In genomic region chr10:10197423-10197822, GRCh38 we compare ENCODE assay signal across 25 cellular contexts.
DNase-seq lines count a peak whose midpoint lies in the region; ATAC-seq, FAIRE-seq and TF ChIP-seq lines count a peak whose summit lies in the region.
"Had no signal": no experiment of that assay in that cellular context is flagged by ENCODE, and none has a peak within 500 bp of the region (broad histone marks: within the 10 kb centered on the region; RNA-seq: fewer than 3 reads in every experiment).

No MANE protein-coding gene starts in this region.

- no peaks in the 10 kb centered on the region for H3K9me1 ChIP-seq in K562 (ENCODE audit: control insufficient read depth, insufficient read depth, low read length)

- no peaks in the 10 kb centered on the region for H3K27me3 Mint-ChIP-seq in progenitor cell of endocrine pancreas
- H3K27me3 Mint-ChIP-seq: CD8-positive, alpha-beta memory T cell had no signal

- no peaks in the 10 kb centered on the region for H4K20me1 ChIP-seq in HepG2 (ENCODE audit: insufficient read depth, low read length)
- no peaks in the 10 kb centered on the region for H4K20me1 ChIP-seq in K562 (replicated peaks; ENCODE audit: control insufficient read depth, insufficient read depth, low read length)
- H4K20me1 ChIP-seq: BLaER1 had no signal

- peaks cover 16% of the 10 kb centered on the region for H3K4me1 Mint-ChIP-seq in progenitor cell of endocrine pancreas (ENCODE audit: low read depth)
- H3K4me1 Mint-ChIP-seq: CD14-positive monocyte; CD4-positive, alpha-beta memory T cell; CD4-positive, CD25-positive, alpha-beta regulatory T cell; CD8-positive, alpha-beta memory T cell had no signal

- WGBS in HepG2 (ENCODE audit: low lambda C conversion rate) = 1% methylated on average over 4 of the region's 4 CpGs
- WGBS in right lobe of liver (ENCODE audit: insufficient coverage, low coverage, low lambda C conversion rate, missing lambda C conversion rate) = 61% methylated on average over 4 of the region's 4 CpGs
- 1% methylated on average over 4 of the region's 4 CpGs for WGBS in K562 (ENCODE audit: insufficient coverage, low coverage, missing lambda C conversion rate)

- no peak overlapping the region for H3K4me3 ChIP-seq in HepG2 (replicated peaks in 1 of 3; ENCODE audit: insufficient read depth in 1 of 3, low read depth in 2 of 3, low read length in 3 of 3)
- H3K4me3 ChIP-seq in right lobe of liver = no peak overlapping the region
- no peak overlapping the region for H3K4me3 ChIP-seq in K562
- H3K4me3 ChIP-seq: BLaER1, GM12878 had no signal

- POLR2A ChIA-PET in HepG2 (lab: Yijun Ruan, JAX) (no interaction called here), K562 (lab: Yijun Ruan, JAX) (no interaction called here)

- H3K27me3 ChIP-seq in HepG2 (ENCODE audit: control insufficient read depth in 1 of 2, insufficient read depth in 2 of 2, low read length in 2 of 2) (no peaks in the 10 kb centered on the region), right lobe of liver (no peaks in the 10 kb centered on the region), K562 (ENCODE audit: control insufficient read depth in 2 of 2, insufficient read depth in 2 of 2, low read length in 2 of 2) (no peaks in the 10 kb centered on the region)
- H3K27me3 ChIP-seq: BE2C, BLaER1 had no signal

- H3K4me1 ChIP-seq in HepG2 (ENCODE audit: insufficient read depth, low read length) = no peaks in the 10 kb centered on the region
- no peaks in the 10 kb centered on the region for H3K4me1 ChIP-seq in right lobe of liver
- H3K4me1 ChIP-seq in K562 (replicated peaks in 1 of 2; ENCODE audit: control insufficient read depth in 2 of 2, insufficient read depth in 2 of 2, low read length in 2 of 2) = no peaks in the 10 kb centered on the region
- H3K4me1 ChIP-seq: BE2C, BLaER1 had no signal

- no peak for TF ChIP-seq POLR2A in HepG2 (IDR thresholded peaks at IDR 0.05; ENCODE audit: insufficient read depth in 1 of 2, low read depth in 2 of 2, low read length in 2 of 2)
- TF ChIP-seq POLR2A in right lobe of liver (IDR thresholded peaks at IDR 0.05) = no peak
- TF ChIP-seq POLR2A in K562 (conservative IDR thresholded peaks at IDR 0.05) = no peak

- in situ Hi-C loops in HepG2 (cut with HindIII; ENCODE audit: extremely low pct_ligation_motif_present, low pct_unique_long_range_greater_than_20kb) = no loop called here
- in situ Hi-C loops in K562 (cut with MboI) = no loop called here

- H3K9me3 ChIP-seq in HepG2 (ENCODE audit: low read length) (peaks cover 84% of the 10 kb centered on the region), right lobe of liver (no peaks in the 10 kb centered on the region), K562 (replicated peaks; ENCODE audit: control insufficient read depth, insufficient read depth, low read depth, low read length) (no peaks in the 10 kb centered on the region)
- H3K9me3 ChIP-seq: BE2C, BLaER1 had no signal

- H3K79me2 ChIP-seq in HepG2 (ENCODE audit: insufficient read depth, low read length) (no peaks in the 10 kb centered on the region), K562 (ENCODE audit: control insufficient read depth, insufficient read depth, low read length) (no peaks in the 10 kb centered on the region)

- H2AFZ ChIP-seq in HepG2 (ENCODE audit: low read length) = no peak overlapping the region
- no peak overlapping the region for H2AFZ ChIP-seq in K562 (ENCODE audit: low read depth, low read length)

- TF ChIP-seq CTCF in HepG2 (CRISPR knock-in tag; IDR thresholded peaks at IDR 0.05) = no peak
- TF ChIP-seq CTCF in right lobe of liver (IDR thresholded peaks at IDR 0.05) = no peak
- TF ChIP-seq CTCF in K562 (IDR thresholded peaks at IDR 0.05 in 2 of 3, conservative IDR thresholded peaks at IDR 0.05 in 1 of 3; ENCODE audit: insufficient read depth in 2 of 3, low read depth in 1 of 3, low read length in 3 of 3) = no peak
- no peak for TF ChIP-seq CTCF in progenitor cell of endocrine pancreas (IDR thresholded peaks at IDR 0.05; ENCODE audit: unreplicated experiment)

- H3K36me3 ChIP-seq in HepG2 (replicated peaks in 1 of 2; ENCODE audit: control insufficient read depth in 1 of 2, insufficient read depth in 2 of 2, low read length in 2 of 2) = no peaks in the 10 kb centered on the region
- no peaks in the 10 kb centered on the region for H3K36me3 ChIP-seq in right lobe of liver
- H3K36me3 ChIP-seq in K562 (ENCODE audit: control insufficient read depth, insufficient read depth, low read length) = no peaks in the 10 kb centered on the region
- H3K36me3 ChIP-seq: BE2C, BLaER1 had no signal

- no peak overlapping the region for H3K27ac Mint-ChIP-seq in progenitor cell of endocrine pancreas
- H3K27ac Mint-ChIP-seq: CD14-positive monocyte; CD4-positive, alpha-beta memory T cell; CD4-positive, CD25-positive, alpha-beta regulatory T cell; CD8-positive, alpha-beta memory T cell had no signal

- CTCF ChIA-PET in HepG2 (lab: Yijun Ruan, JAX; ENCODE audit: low intra/inter-chr PET ratio, low total read pairs) = no interaction called here
- CTCF ChIA-PET in K562 (lab: Yijun Ruan, JAX; ENCODE audit: low intra/inter-chr PET ratio) = no interaction called here

- DNase-seq in HepG2 (ENCODE audit: low spot score) (no peak), right lobe of liver (no peak), K562 (ENCODE audit: extremely low read depth in 1 of 4, low spot score in 3 of 4) (no peak), progenitor cell of endocrine pancreas (ENCODE audit: low spot score, unreplicated experiment) (no peak)
- DNase-seq: ACHN; BE2C; C1 segment of cervical spinal cord; CD4-positive, alpha-beta memory T cell; CD4-positive, CD25-positive, alpha-beta regulatory T cell; CD8-positive, alpha-beta memory T cell; COR-L47; DMS 273 treated with DMSO at 0.1 percent for 48 hours; DMS153; DMS53; DMS79; DND-41; EL; GDM1 had no signal

- H3K9me3 Mint-ChIP-seq in progenitor cell of endocrine pancreas (ENCODE audit: low read depth) = peaks cover 3% of the 10 kb centered on the region
- H3K9me3 Mint-ChIP-seq: CD4-positive, CD25-positive, alpha-beta regulatory T cell had no signal

- no peak for TF ChIP-seq EP300 in HepG2 (IDR thresholded peaks at IDR 0.05; ENCODE audit: low read depth in 2 of 2, low read length in 2 of 2)
- no peak for TF ChIP-seq EP300 in HepG2 (CRISPR knock-in tag; IDR thresholded peaks at IDR 0.05; ENCODE audit: borderline replicate concordance)
- TF ChIP-seq EP300 in K562 (IDR thresholded peaks at IDR 0.05; ENCODE audit: low read length) = no peak

- H3K27ac ChIP-seq in HepG2 (ENCODE audit: extremely low read length, insufficient read depth, low read length) (no peak overlapping the region), right lobe of liver (no peak overlapping the region), K562 (ENCODE audit: extremely low read depth, low read depth, low read length) (no peak overlapping the region)
- H3K27ac ChIP-seq: 22Rv1, BLaER1 had no signal

- TF ChIP-seq RAD21 in HepG2 (CRISPR knock-in tag; IDR thresholded peaks at IDR 0.05) (no peak), K562 (CRISPR knock-in tag; conservative IDR thresholded peaks at IDR 0.05 in 1 of 2, IDR thresholded peaks at IDR 0.05 in 1 of 2) (no peak)

- no peak for FAIRE-seq in HepG2 (lab: Jason Lieb, UNC)
- FAIRE-seq in K562 (lab: Jason Lieb, UNC) = no peak
- FAIRE-seq: GM12878, GM12892, GM18507 had no signal

- intact Hi-C loops in HepG2 (cut with micrococcal nuclease; ENCODE audit: unreplicated experiment) = no loop called here
- intact Hi-C loops in right lobe of liver (cut with DNase I) = no loop called here
- intact Hi-C loops in K562 (cut with micrococcal nuclease) = no loop called here

- no peak overlapping the region for H3K9ac ChIP-seq in HepG2 (ENCODE audit: insufficient read depth, low read depth, low read length)
- H3K9ac ChIP-seq in K562 (ENCODE audit: insufficient read depth in 1 of 2, low read depth in 2 of 2, low read length in 2 of 2) = no peak overlapping the region
- H3K9ac ChIP-seq: BLaER1 had no signal

- no peaks in the 10 kb centered on the region for H3K36me3 Mint-ChIP-seq in progenitor cell of endocrine pancreas (ENCODE audit: insufficient read depth)
- H3K36me3 Mint-ChIP-seq: CD14-positive monocyte; CD4-positive, alpha-beta memory T cell; CD4-positive, CD25-positive, alpha-beta regulatory T cell; CD8-positive, alpha-beta memory T cell had no signal

- no TSS peak for BruUV-seq in HepG2 (replicated peaks; lab: Mats Ljungman, UMichigan)
- BruUV-seq in K562 (replicated peaks; lab: Mats Ljungman, UMichigan) = no TSS peak

- H3K4me3 Mint-ChIP-seq in progenitor cell of endocrine pancreas (ENCODE audit: low read depth) = no peak overlapping the region
- H3K4me3 Mint-ChIP-seq: CD14-positive monocyte; CD4-positive, alpha-beta memory T cell; CD4-positive, CD25-positive, alpha-beta regulatory T cell; CD8-positive, alpha-beta memory T cell had no signal

- no peak for ATAC-seq in HepG2
- no peak for ATAC-seq in right lobe of liver
- ATAC-seq in K562 = no peak
- ATAC-seq in GM21786 (IDR thresholded peaks at IDR 0.05; ENCODE audit: unreplicated experiment) = no peak
- ATAC-seq: GM12878 had no signal

- no peak overlapping the region for H3K4me2 ChIP-seq in HepG2 (ENCODE audit: low read depth, low read length)
- H3K4me2 ChIP-seq in K562 (ENCODE audit: insufficient read depth, low read length) = no peak overlapping the region
- H3K4me2 ChIP-seq: BLaER1 had no signal

TF ChIP-seq in HepG2, 621 proteins besides CTCF, POLR2A, EP300 and RAD21 (continues in another document):
- TF ChIP-seq THYN1 (CRISPR knock-in tag; IDR thresholded peaks at IDR 0.05; ENCODE audit: borderline replicate concordance, low read depth) = no peak
- TF ChIP-seq MAFK (conservative IDR thresholded peaks at IDR 0.05 in 1 of 2, IDR thresholded peaks at IDR 0.05 in 1 of 2; ENCODE audit: low read length in 2 of 2) = peak; percentile 56 to 80; a peak in 3 of 4 replicates
- TF ChIP-seq CBFB (CRISPR knock-in tag; IDR thresholded peaks at IDR 0.05) = no peak
- TF ChIP-seq NKX3-1 (CRISPR knock-in tag; IDR thresholded peaks at IDR 0.05) = no peak
- peak; percentile 76 for TF ChIP-seq MAFF (IDR thresholded peaks at IDR 0.05; ENCODE audit: low read depth, low read length)

TF ChIP-seq in K562, 482 proteins besides CTCF, POLR2A, EP300 and RAD21:
- TF ChIP-seq ZNF316 (IDR thresholded peaks at IDR 0.05) = peak; percentile 27; the same call in 1 of the 2 replicates
- TF ChIP-seq PHB2 (IDR thresholded peaks at IDR 0.05; ENCODE audit: low read depth) = no peak
- peak; percentile 27; the same call in 1 of the 2 replicates for TF ChIP-seq MAFG (tag; conservative IDR thresholded peaks at IDR 0.05)
- TF ChIP-seq ZNF282 (CRISPR knock-in tag; IDR thresholded peaks at IDR 0.05) = no peak
- TF ChIP-seq C11orf30 (IDR thresholded peaks at IDR 0.05; ENCODE audit: low read depth) = peak; percentile 9; the same call in 1 of the 2 replicates

Comparison
In these comparisons a context has a peak if more than half of its experiments do, and no peak if none do; other contexts are left out.
1. Of the 241 proteins assayed by ChIP-seq in both HepG2 and K562: peak only in HepG2: MAFF and MAFK; only in K562: MAFG; in both: none; in neither: 238.